In the genomic region with DNA sequence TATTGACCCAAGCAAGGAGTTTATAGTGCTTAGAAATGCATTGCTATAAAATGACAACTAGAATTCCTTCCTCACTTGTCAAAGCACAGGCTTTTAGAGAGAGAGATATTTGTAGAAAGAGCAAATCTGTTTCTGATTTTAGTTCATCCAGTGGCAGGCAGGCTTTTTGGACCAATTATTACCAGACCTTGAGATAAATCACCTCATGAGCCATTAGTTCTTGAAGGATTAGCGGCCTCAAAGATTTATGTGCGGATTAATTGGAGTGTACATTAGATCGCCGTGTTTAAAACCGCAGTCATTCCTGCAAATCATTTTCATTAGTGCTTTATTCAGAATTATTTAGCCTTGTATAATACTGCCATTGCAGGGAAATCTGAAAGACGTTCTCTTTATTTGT, we compare ENCODE assay signal across 10 cellular contexts.
"Had no signal": no experiment of that assay in that cellular context is flagged by ENCODE, and none has a peak within 500 bp of the region (broad histone marks: within the 10 kb centered on the region; RNA-seq: fewer than 3 reads in every experiment).

No MANE protein-coding gene starts in this region.

- DNase-seq: activated CD4-positive, alpha-beta T cell treated with anti-CD3 and anti-CD28 coated beads for 1 hour; activated CD4-positive, alpha-beta T cell treated with anti-CD3 and anti-CD28 coated beads, Interleukin-2, amount 50 U/mL, for 4 hours; activated naive CD4-positive, alpha-beta T cell treated with anti-CD3 and anti-CD28 coated beads, Interleukin-2, amount 50 U/mL, for 16 hours; activated T-cell treated with anti-CD3 and anti-CD28 coated beads, Interleukin-2, amount 50 U/mL, for 1 hour; dermis blood vessel endothelial cell; effector memory CD8-positive, alpha-beta T cell; lower lobe of right lung; psoas muscle; stimulated activated naive CD8-positive, alpha-beta T cell treated with anti-CD3 and anti-CD28 coated beads, Interleukin-15, amount 100 ng/mL, for 72 hours had no signal

- H3K36me3 ChIP-seq: lower lobe of right lung had no signal

- H3K27me3 Mint-ChIP-seq: stimulated activated naive CD8-positive, alpha-beta T cell treated with anti-CD3 and anti-CD28 coated beads, Interleukin-15, amount 100 ng/mL, for 72 hours; type B pancreatic cell had no signal

- H3K4me1 Mint-ChIP-seq: stimulated activated naive CD8-positive, alpha-beta T cell treated with anti-CD3 and anti-CD28 coated beads, Interleukin-15, amount 100 ng/mL, for 72 hours had no signal

- H3K9me3 Mint-ChIP-seq: effector memory CD8-positive, alpha-beta T cell; stimulated activated naive CD8-positive, alpha-beta T cell treated with anti-CD3 and anti-CD28 coated beads, Interleukin-15, amount 100 ng/mL, for 72 hours; type B pancreatic cell had no signal

- H3K4me3 ChIP-seq: lower lobe of right lung, psoas muscle had no signal

- H3K4me3 Mint-ChIP-seq: effector memory CD8-positive, alpha-beta T cell; stimulated activated naive CD8-positive, alpha-beta T cell treated with anti-CD3 and anti-CD28 coated beads, Interleukin-15, amount 100 ng/mL, for 72 hours; type B pancreatic cell had no signal

- H3K27ac Mint-ChIP-seq: effector memory CD8-positive, alpha-beta T cell; stimulated activated naive CD8-positive, alpha-beta T cell treated with anti-CD3 and anti-CD28 coated beads, Interleukin-15, amount 100 ng/mL, for 72 hours; type B pancreatic cell had no signal

- H3K27ac ChIP-seq: lower lobe of right lung, psoas muscle had no signal

- H3K36me3 Mint-ChIP-seq: type B pancreatic cell had no signal

- H3K9me3 ChIP-seq: lower lobe of right lung, psoas muscle had no signal

- H3K4me1 ChIP-seq: psoas muscle had no signal
